Comparison of ENCODE assay signal across 8 cellular contexts in the genomic region with DNA sequence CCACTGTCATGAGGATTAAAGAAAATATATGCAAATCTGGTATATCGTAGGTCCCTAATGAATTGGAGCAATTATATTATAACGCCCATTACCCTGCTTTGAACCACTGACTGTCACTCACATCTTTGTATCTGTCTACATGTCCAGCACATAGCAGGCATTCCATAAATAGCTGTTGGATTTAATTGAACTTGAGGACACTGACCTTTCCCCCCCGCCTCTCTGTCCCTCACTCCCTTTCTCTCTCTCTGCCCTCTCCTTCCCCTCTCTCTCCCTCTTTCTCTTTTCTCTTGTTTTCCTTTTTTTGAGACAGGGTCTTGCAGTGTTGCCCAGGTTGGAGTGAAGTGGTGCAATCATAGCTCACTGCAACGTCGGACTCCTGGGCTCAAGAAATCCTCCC.
"Had no signal": no experiment of that assay in that cellular context is flagged by ENCODE, and none has a peak within 500 bp of the region (broad histone marks: within the 10 kb centered on the region; RNA-seq: fewer than 3 reads in every experiment).

No MANE protein-coding gene starts in this region.

- H3K27ac ChIP-seq: KMS-11 had no signal

- H3K9ac ChIP-seq: KMS-11 had no signal

- H3K4me3 ChIP-seq: GM23338 had no signal

- H2AFZ ChIP-seq: GM23338 had no signal

- FAIRE-seq: H1, H54, HTR-8/SVneo had no signal

- DNase-seq: H9, HCEC 1CT, KBM-7 had no signal

- H3K4me2 ChIP-seq: GM23338, KMS-11 had no signal
